In the genomic region with DNA sequence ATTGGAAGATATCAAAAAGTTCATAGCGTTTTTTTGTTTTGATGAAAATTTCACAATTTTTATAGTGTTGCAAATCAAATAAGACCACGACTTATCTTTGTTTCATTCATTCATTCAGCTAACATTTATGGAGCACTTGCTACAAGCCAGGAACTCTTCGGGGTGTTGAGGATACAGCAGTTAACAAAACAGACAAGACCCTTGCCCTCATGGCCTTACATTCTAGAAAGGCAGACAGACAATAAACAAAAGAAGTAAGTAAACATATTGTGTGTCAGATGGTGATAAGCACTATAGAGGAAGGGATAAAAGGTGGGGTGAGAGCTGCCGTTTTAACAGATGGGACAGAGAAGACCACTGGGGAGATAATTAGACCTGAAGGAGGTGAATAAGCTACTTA, we compare ENCODE assay signal across 16 cellular contexts. TPM values are rescaled to one million over a fixed set of nuclear protein-coding genes. Genes with fewer than 3 reads are reported as not detected.
DNase-seq lines count a peak whose midpoint lies in the region; ATAC-seq, FAIRE-seq and TF ChIP-seq lines count a peak whose summit lies in the region.
"Had no signal": no experiment of that assay in that cellular context is flagged by ENCODE, and none has a peak within 500 bp of the region (broad histone marks: within the 10 kb centered on the region; RNA-seq: fewer than 3 reads in every experiment).

No MANE protein-coding gene starts in this region.

- DNase-seq in DMS 273 (lab: John Stamatoyannopoulos, UW; ENCODE audit: unreplicated experiment) (peak; percentile 19), DMS 273 treated with DMSO at 0.1 percent for 48 hours (lab: John Stamatoyannopoulos, UW) (no peak), NCI-H146 (lab: John Stamatoyannopoulos, UW) (peak; percentile 68), NCI-H524 treated with DMSO at 0.1 percent for 48 hours (lab: John Stamatoyannopoulos, UW) (peak; percentile 67), GM12878 (ENCODE audit: low read depth, low spot score) (no peak), superior temporal gyrus (ENCODE audit: extremely low spot score) (no peak)
- DNase-seq: COR-L47, DMS79, NCI-H1436 treated with DMSO at 0.1 percent for 48 hours, NCI-H446 had no signal

- H3K4me3 ChIP-seq in GM12878, result no peak overlapping the region

- no peak overlapping the region for H2AFZ ChIP-seq in GM12878 (ENCODE audit: control insufficient read depth, low read depth, low read length)

- H3K27me3 ChIP-seq in GM12878 (replicated peaks in 1 of 2; ENCODE audit: control insufficient read depth in 2 of 2, insufficient read depth in 2 of 2, low read length in 1 of 2), result no peaks in the 10 kb centered on the region

- peak; percentile 27 for FAIRE-seq in GM12878 (lab: Jason Lieb, UNC)
- FAIRE-seq: H54, RCC 7860 had no signal

- H3K27ac ChIP-seq in GM12878 (ENCODE audit: control insufficient read depth, insufficient read depth), result no peak overlapping the region
- H3K27ac ChIP-seq: KMS-11 had no signal

- H3K36me3 ChIP-seq in GM12878 (ENCODE audit: control insufficient read depth in 2 of 2, insufficient read depth in 2 of 2, low read length in 1 of 2), result no peaks in the 10 kb centered on the region

- H3K4me2 ChIP-seq in GM12878 (ENCODE audit: control insufficient read depth, insufficient read depth), result no peak overlapping the region
- H3K4me2 ChIP-seq: KMS-11 had no signal

- intact Hi-C loops in GM12878 (cut with micrococcal nuclease; ENCODE audit: unreplicated experiment), result no loop called here

- 60% methylated on average over 4 of the region's 4 CpGs for WGBS in GM12878 (ENCODE audit: insufficient coverage, insufficient replicate concordance, low lambda C conversion rate, missing lambda C conversion rate)

- TF ChIP-seq RAD21 in GM12878 (IDR thresholded peaks at IDR 0.05; ENCODE audit: insufficient read depth, low read depth, low read length), result no peak

- in situ Hi-C loops in GM12878 (cut with MboI), result no loop called here

- no TSS peak for BruUV-seq in GM12878 (replicated peaks; lab: Mats Ljungman, UMichigan)

- POLR2A ChIA-PET in GM12878 (lab: Charles Lee), result no interaction called here

- ATAC-seq in GM12878, result no peak
- ATAC-seq in GM19397 (IDR thresholded peaks at IDR 0.05; ENCODE audit: unreplicated experiment), result no peak
- no peak for ATAC-seq in HG03521 (IDR thresholded peaks at IDR 0.05; ENCODE audit: unreplicated experiment)
- ATAC-seq: Right ventricle myocardium inferior had no signal

- no peak for TF ChIP-seq CTCF in GM12878 (IDR thresholded peaks at IDR 0.05 in 2 of 3, conservative IDR thresholded peaks at IDR 0.05 in 1 of 3; ENCODE audit: control insufficient read depth in 2 of 3, extremely low read depth in 1 of 3, insufficient read depth in 1 of 3, low read depth in 3 of 3, low read length in 3 of 3)

- RAD21 ChIA-PET in GM12878 (lab: Charles Lee; ENCODE audit: unreplicated experiment), result no interaction called here

- no peak for TF ChIP-seq POLR2A in GM12878 (IDR thresholded peaks at IDR 0.05; ENCODE audit: low read depth, low read length)

- H3K9ac ChIP-seq in GM12878 (ENCODE audit: control insufficient read depth, insufficient read depth, low read length), result no peak overlapping the region
- H3K9ac ChIP-seq: KMS-11 had no signal

- no peaks in the 10 kb centered on the region for H3K79me2 ChIP-seq in GM12878 (ENCODE audit: control insufficient read depth, insufficient read depth, low read length)

- TF ChIP-seq EP300 in GM12878 (IDR thresholded peaks at IDR 0.05; ENCODE audit: borderline replicate concordance in 1 of 2, control insufficient read depth in 1 of 2, low read depth in 2 of 2, low read length in 2 of 2), result no peak

- no peaks in the 10 kb centered on the region for H4K20me1 ChIP-seq in GM12878 (ENCODE audit: control insufficient read depth, insufficient read depth)

- CTCF ChIA-PET in GM12878 (lab: Yijun Ruan, JAX), result no interaction called here

- 0 out of 2 replicates have a peak, but pooled peaks cover 4% of the 10 kb centered on the region for H3K4me1 ChIP-seq in GM12878 (ENCODE audit: control insufficient read depth, insufficient read depth, low read length)

- SMC1A ChIA-PET in GM12878 (lab: Charles Lee; ENCODE audit: uncharacterized antibody, unreplicated experiment), result interaction anchor here (1.1 to 1.3 kb wide), 2 partner anchors 15 to 29 kb away, joined by 3 read pairs; no protein-coding TSS in a partner anchor

- H3K9me3 ChIP-seq in GM12878 (replicated peaks; ENCODE audit: control insufficient read depth, insufficient read depth, low read length), result no peaks in the 10 kb centered on the region

TF ChIP-seq in GM12878, 131 proteins besides CTCF, POLR2A, EP300 and RAD21:
- TF ChIP-seq ZNF24 (IDR thresholded peaks at IDR 0.05) (no peak), SREBF2 (IDR thresholded peaks at IDR 0.05; ENCODE audit: low read length) (no peak), SRF (IDR thresholded peaks at IDR 0.05; ENCODE audit: low read depth in 2 of 2, low read length in 2 of 2) (no peak), TCF3 (IDR thresholded peaks at IDR 0.05; ENCODE audit: borderline replicate concordance, insufficient read depth, low read depth, low read length) (no peak)
- TF ChIP-seq, protein P1, sequence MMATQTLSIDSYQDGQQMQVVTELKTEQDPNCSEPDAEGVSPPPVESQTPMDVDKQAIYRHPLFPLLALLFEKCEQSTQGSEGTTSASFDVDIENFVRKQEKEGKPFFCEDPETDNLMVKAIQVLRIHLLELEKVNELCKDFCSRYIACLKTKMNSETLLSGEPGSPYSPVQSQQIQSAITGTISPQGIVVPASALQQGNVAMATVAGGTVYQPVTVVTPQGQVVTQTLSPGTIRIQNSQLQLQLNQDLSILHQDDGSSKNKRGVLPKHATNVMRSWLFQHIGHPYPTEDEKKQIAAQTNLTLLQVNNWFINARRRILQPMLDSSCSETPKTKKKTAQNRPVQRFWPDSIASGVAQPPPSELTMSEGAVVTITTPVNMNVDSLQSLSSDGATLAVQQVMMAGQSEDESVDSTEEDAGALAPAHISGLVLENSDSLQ (IDR thresholded peaks at IDR 0.05), result no peak

RNA-seq across cellular contexts. Expression of gene GSAP, which starts 41.6 kb away (rescaled TPM):
- total RNA-seq in GM12878 (2013; cell fraction: nucleolus; rRNA removed), result 130 and 134 TPM in 2 replicates
- 26.5 and 27.2 TPM in 2 replicates for total RNA-seq in GM12878 (2014; rRNA removed)
- total RNA-seq in GM12878 (2014; rRNA removed; fragmentation: Illumina TruSeq; extraction: Trizol), result 21.0 and 24.7 TPM in 2 replicates
- total RNA-seq in GM12878 (2021), result 17.4 and 24.1 TPM in 2 replicates
- 6.9 TPM for polyA plus RNA-seq in GM12878 (2011; ENCODE audit: low read depth)
- polyA plus RNA-seq in GM12878 (2011; rRNA removed), result 38.1 and 48.5 TPM in 2 replicates
- 14.7 and 15.5 TPM in 2 replicates for polyA plus RNA-seq in GM12878 (2011; cell fraction: cytosol; rRNA removed)
- 99.9 and 128 TPM in 2 replicates for polyA plus RNA-seq in GM12878 (2011; cell fraction: nucleus; rRNA removed)
- polyA plus RNA-seq in GM12878 (2012), result 8.0 and 10.6 TPM in 2 replicates
- polyA plus RNA-seq in GM12878 (2014; fragmentation: Illumina TruSeq; extraction: Trizol), result 22.6 and 29.6 TPM in 2 replicates
- polyA plus RNA-seq in GM12878 (2014; fragmentation: Nextera tagmentation; extraction: Ambion mirVana), result 1 to 10 TPM; 6.6 to 8.0 TPM
- polyA plus RNA-seq in GM12878 (2014; rRNA removed), result 20.3 and 24.1 TPM in 2 replicates
- polyA plus RNA-seq in GM12878 (2016; fragmentation: Nextera tagmentation; extraction: Ambion mirVana), result 10 to 100 TPM; 14.4 to 16.0 TPM
- 36.5 and 39.6 TPM in 2 replicates for polyA minus RNA-seq in GM12878 (2011; rRNA and poly(A)+ RNA removed)
- 7.6 and 11.1 TPM in 2 replicates for polyA minus RNA-seq in GM12878 (2011; cell fraction: cytosol; rRNA and poly(A)+ RNA removed)
- 46.9 and 73.0 TPM in 2 replicates for polyA minus RNA-seq in GM12878 (2011; cell fraction: nucleus; rRNA and poly(A)+ RNA removed)

Comparison
In these comparisons a context has a peak if more than half of its experiments do, and no peak if none do; other contexts are left out.
1. DNase-seq: peak in DMS 273 (single experiment), NCI-H146 (single experiment) and NCI-H524 treated with DMSO at 0.1 percent for 48 hours (single experiment); none in DMS 273 treated with DMSO at 0.1 percent for 48 hours (single experiment), GM12878 (single experiment) and superior temporal gyrus (single experiment).